In the genomic region with DNA sequence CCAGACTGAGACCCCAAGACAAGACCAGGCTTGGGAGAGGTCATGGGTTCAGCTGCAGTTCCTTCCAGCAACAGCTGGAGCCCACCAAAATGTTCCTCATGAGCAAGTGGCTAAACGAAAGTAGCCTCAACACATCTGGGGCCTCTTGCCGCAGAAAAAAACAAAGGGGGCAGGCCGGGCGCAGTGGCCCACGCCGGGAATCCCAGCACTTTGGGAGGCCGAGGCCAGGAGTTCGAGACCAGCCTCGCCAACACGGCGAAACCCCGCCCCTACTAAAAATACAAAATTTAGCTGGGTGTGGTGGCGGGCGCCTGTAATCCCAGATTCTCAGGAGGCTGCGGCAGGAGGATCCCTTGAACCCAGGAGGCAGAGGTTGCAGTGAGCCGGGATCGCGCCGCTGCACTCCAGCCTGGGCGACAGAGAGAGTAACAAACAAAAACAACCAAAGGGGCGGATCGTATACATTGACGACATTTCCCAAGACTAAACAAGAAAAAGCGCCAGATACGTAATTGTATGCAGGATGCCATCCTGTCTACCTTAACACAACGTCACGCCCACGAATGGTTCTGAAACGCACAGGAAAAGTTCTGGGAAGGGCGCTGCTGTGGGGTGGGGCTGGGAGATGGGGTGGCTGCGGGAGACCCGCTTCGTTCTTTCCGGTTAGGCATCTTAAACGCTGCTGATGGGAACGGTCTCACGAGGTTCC, we compare ENCODE assay signal across 8 cellular contexts.
DNase-seq lines count a peak whose midpoint lies in the region; ATAC-seq lines count a peak whose summit lies in the region.

No MANE protein-coding gene starts in this region.

- DNase-seq in AG08396 (ENCODE audit: low spot score) = peak; percentile 47
- DNase-seq in central memory CD4-positive, alpha-beta T cell = peak; percentile 25
- DNase-seq in HUDEP-2 (lab: John Stamatoyannopoulos, UW; ENCODE audit: unreplicated experiment in 76 of 76) = no peak
- DNase-seq in stimulated activated CD4-positive, alpha-beta T cell treated with anti-CD3 and anti-CD28 coated beads, Interleukin-12 subunit alpha, Interleukin-12 subunit beta, amount 100 ng/mL, for 4 hours = no peak
- DNase-seq in retina = no peak

- peak overlapping the region; percentile 74 for H3K27ac ChIP-seq in KOPT-K1 (ENCODE audit: low read depth, low read length, poor library complexity, severe bottlenecking)
- peak overlapping the region; percentile 71 for H3K27ac ChIP-seq in muscle layer of colon (ENCODE audit: low read depth, low read length)

- no peak for ATAC-seq in HG03521 (IDR thresholded peaks at IDR 0.05; ENCODE audit: unreplicated experiment)

- H3K36me3 ChIP-seq in KOPT-K1 (ENCODE audit: insufficient read depth, low read length) (peaks cover 45% of the 10 kb centered on the region), muscle layer of colon (ENCODE audit: insufficient read depth, low read length) (peaks cover 27% of the 10 kb centered on the region)

- no peaks in the 10 kb centered on the region for H3K9me3 ChIP-seq in KOPT-K1 (ENCODE audit: insufficient read depth, low read length, poor library complexity, severe bottlenecking)
- no peaks in the 10 kb centered on the region for H3K9me3 ChIP-seq in muscle layer of colon (ENCODE audit: low read length)

- peak overlapping the region; percentile 76 to 85 for H3K4me3 ChIP-seq in muscle layer of colon (ENCODE audit: low read depth in 1 of 2, low read length in 2 of 2)

- H3K4me1 ChIP-seq in muscle layer of colon (ENCODE audit: insufficient read depth, low read length) = peaks cover 22% of the 10 kb centered on the region

- peak overlapping the region; percentile 44 for H3K9ac ChIP-seq in muscle layer of colon (ENCODE audit: low read length)

- no peaks in the 10 kb centered on the region for H3K27me3 ChIP-seq in muscle layer of colon (ENCODE audit: control insufficient read depth in 1 of 2, insufficient read depth in 2 of 2, low read length in 2 of 2)

Comparison
In these comparisons a context has a peak if more than half of its experiments do, and no peak if none do; other contexts are left out.
1. DNase-seq: peak in AG08396 (single experiment) and central memory CD4-positive, alpha-beta T cell (single experiment); none in HUDEP-2 (0 of 76), stimulated activated CD4-positive, alpha-beta T cell treated with anti-CD3 and anti-CD28 coated beads, Interleukin-12 subunit alpha, Interleukin-12 subunit beta, amount 100 ng/mL, for 4 hours (single experiment) and retina (single experiment).